ENCODE assay signal across 18 cellular contexts in the genomic region with DNA sequence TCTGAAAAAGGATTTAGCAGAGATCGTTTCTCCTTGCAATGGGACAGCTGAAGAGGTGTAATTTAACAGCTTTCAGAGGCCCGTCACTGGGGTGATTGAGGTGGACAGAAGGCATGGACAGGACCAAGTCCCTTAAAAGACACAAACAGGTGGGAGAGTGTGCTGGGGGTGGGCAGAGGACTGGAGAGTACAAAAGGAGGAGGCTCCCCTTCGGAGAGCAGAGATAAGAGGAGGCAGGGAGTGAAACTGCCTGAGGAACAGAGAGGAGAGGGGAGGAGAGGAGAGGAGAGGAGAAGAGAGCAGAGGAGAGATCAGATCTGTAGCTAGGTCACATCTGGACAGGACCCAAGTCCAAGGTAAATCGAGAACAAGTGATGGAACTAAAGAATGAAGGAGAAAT. TPM values are rescaled to one million over a fixed set of nuclear protein-coding genes. Genes with fewer than 3 reads are reported as not detected.
DNase-seq lines count a peak whose midpoint lies in the region; ATAC-seq and TF ChIP-seq lines count a peak whose summit lies in the region.
"Had no signal": no experiment of that assay in that cellular context is flagged by ENCODE, and none has a peak within 500 bp of the region (broad histone marks: within the 10 kb centered on the region; RNA-seq: fewer than 3 reads in every experiment).

No MANE protein-coding gene starts in this region.

- WGBS in mesenchymal stem cell: 61% methylated on average over 4 of the region's 4 CpGs

- H3K9me3 ChIP-seq in mesenchymal stem cell (ENCODE audit: control insufficient read depth, low read length) (no peaks in the 10 kb centered on the region), gastrocnemius medialis (no peaks in the 10 kb centered on the region)

- in situ Hi-C loops in gastrocnemius medialis (cut with MboI; ENCODE audit: low sequenced_read_pairs in 4 of 4) (no loop called here), brain microvascular endothelial cell (cut with HindIII; ENCODE audit: low pct_ligation_motif_present, low sequenced_read_pairs) (no loop called here)

- H2BK120ac ChIP-seq in mesenchymal stem cell (ENCODE audit: low read depth, low read length): no peak overlapping the region

- H4K8ac ChIP-seq in mesenchymal stem cell (ENCODE audit: low read length): no peak overlapping the region

- H3K4me2 ChIP-seq in mesenchymal stem cell (ENCODE audit: low read length, poor library complexity, severe bottlenecking): no peak overlapping the region

- H4K91ac ChIP-seq in mesenchymal stem cell (ENCODE audit: low read length): no peak overlapping the region

- no peak overlapping the region for H3K9ac ChIP-seq in mesenchymal stem cell (ENCODE audit: low read length)

- ATAC-seq in WTC11 (peak; percentile 15; the same call in 1 of the 2 replicates), gastrocnemius medialis (peak; percentile 53 to 72)
- ATAC-seq: CD8-positive, alpha-beta T cell had no signal

- peaks cover 29% of the 10 kb centered on the region for H3K4me1 Mint-ChIP-seq in WTC11

- POLR2A ChIA-PET in WTC11 (lab: Charles Lee): no interaction called here

- no peak overlapping the region for H2BK15ac ChIP-seq in mesenchymal stem cell (ENCODE audit: low read depth, poor library complexity, severe bottlenecking)

- no peak overlapping the region for H3K4me3 Mint-ChIP-seq in WTC11
- H3K4me3 Mint-ChIP-seq: CD14-positive monocyte; CD8-positive, alpha-beta T cell; HFFc6 had no signal

- H2AFZ ChIP-seq in mesenchymal stem cell (ENCODE audit: low read depth, low read length): no peak overlapping the region

- TF ChIP-seq CTCF in WTC11 (IDR thresholded peaks at IDR 0.05) (no peak), gastrocnemius medialis (IDR thresholded peaks at IDR 0.05 in 4 of 5, conservative IDR thresholded peaks at IDR 0.05 in 1 of 5) (no peak), brain microvascular endothelial cell (IDR thresholded peaks at IDR 0.05; ENCODE audit: low read depth, low read length, missing control alignments) (no peak)

- no peaks in the 10 kb centered on the region for H3K79me1 ChIP-seq in mesenchymal stem cell (replicated peaks; ENCODE audit: low read length, poor library complexity, severe bottlenecking)

- no peaks in the 10 kb centered on the region for H3K27me3 Mint-ChIP-seq in WTC11 (ENCODE audit: low read depth)

- peaks cover 2% of the 10 kb centered on the region for H3K4me1 ChIP-seq in mesenchymal stem cell (ENCODE audit: control insufficient read depth, insufficient read depth, low read depth, low read length)
- H3K4me1 ChIP-seq in gastrocnemius medialis: peaks cover 32 to 44% of the 10 kb centered on the region in 2 donors

- no peak overlapping the region for H3K27ac Mint-ChIP-seq in WTC11
- H3K27ac Mint-ChIP-seq: CD14-positive monocyte; CD8-positive, alpha-beta T cell; HFFc6 had no signal

- intact Hi-C loops in gastrocnemius medialis (cut with DNase I; ENCODE audit: low total_unique reads): loop anchor here (2.0 to 10.0 kb wide), 2 partner anchors 27 to 369 kb away; no protein-coding TSS in a partner anchor

- DNase-seq in WTC11 (ENCODE audit: low spot score) (no peak), mesenchymal stem cell (no peak), gastrocnemius medialis (peak; percentile 32 to 65), brain microvascular endothelial cell (no peak), NCI-H1930 (lab: John Stamatoyannopoulos, UW) (no peak)
- DNase-seq in activated CD4-positive, alpha-beta T cell treated with anti-CD3 and anti-CD28 coated beads for 1 hour: no peak
- DNase-seq: CD8-positive, alpha-beta T cell; COR-L47; DMS153; DMS79 treated with DMSO at 0.1 percent for 48 hours; EL; HCEC 1CT; HFFc6 had no signal

- no peak overlapping the region for H3K14ac ChIP-seq in mesenchymal stem cell (ENCODE audit: low read length in 2 of 2)

- CTCF ChIA-PET in WTC11 (lab: Charles Lee): no interaction called here

- no peak overlapping the region for H3K23ac ChIP-seq in mesenchymal stem cell (ENCODE audit: low read length in 2 of 2)

- H3K18ac ChIP-seq in mesenchymal stem cell (ENCODE audit: low read depth in 1 of 2, low read length in 2 of 2): no peak overlapping the region

- H3K27me3 ChIP-seq in mesenchymal stem cell (ENCODE audit: control insufficient read depth in 1 of 2, insufficient read depth in 1 of 2, low read length in 2 of 2): peaks cover 15 to 44% of the 10 kb centered on the region in 2 experiments
- no peaks in the 10 kb centered on the region for H3K27me3 ChIP-seq in gastrocnemius medialis
- H3K27me3 ChIP-seq in brain microvascular endothelial cell (replicated peaks): no peaks in the 10 kb centered on the region

- H2BK12ac ChIP-seq in mesenchymal stem cell (ENCODE audit: low read length in 2 of 2): no peak overlapping the region

- no peaks in the 10 kb centered on the region for H3K36me3 Mint-ChIP-seq in WTC11
- H3K36me3 Mint-ChIP-seq: CD14-positive monocyte; CD8-positive, alpha-beta T cell had no signal

- peak in 1 of 2 donors; percentile 81 for TF ChIP-seq POLR2A in gastrocnemius medialis (IDR thresholded peaks at IDR 0.05)

- H3K4ac ChIP-seq in mesenchymal stem cell (ENCODE audit: low read depth in 1 of 2, low read length in 2 of 2): no peak overlapping the region

- peak overlapping the region; percentile 56 for H2AK5ac ChIP-seq in mesenchymal stem cell (ENCODE audit: low read length, severe bottlenecking)

- H3K27ac ChIP-seq in mesenchymal stem cell (ENCODE audit: low read length, poor library complexity, severe bottlenecking): no peak overlapping the region
- H3K27ac ChIP-seq in gastrocnemius medialis: peak overlapping the region; percentile 74 to 83 (median 78)
- no peak overlapping the region for H3K27ac ChIP-seq in brain microvascular endothelial cell

- H3K4me3 ChIP-seq in mesenchymal stem cell (ENCODE audit: insufficient read depth in 1 of 2, low read depth in 1 of 2, low read length in 2 of 2) (no peak overlapping the region), gastrocnemius medialis (peak overlapping the region; percentile 45 to 60 (median 56)), brain microvascular endothelial cell (ENCODE audit: low read depth, low read length) (no peak overlapping the region)

- no peak overlapping the region for H2BK5ac ChIP-seq in mesenchymal stem cell (ENCODE audit: low read depth, low read length, poor library complexity, severe bottlenecking)

- H3K9me3 Mint-ChIP-seq in WTC11: no peaks in the 10 kb centered on the region
- H3K9me3 Mint-ChIP-seq: CD14-positive monocyte; CD8-positive, alpha-beta T cell; HFFc6 had no signal

- H3K36me3 ChIP-seq in mesenchymal stem cell (ENCODE audit: control insufficient read depth in 1 of 2, insufficient read depth in 2 of 2, low read depth in 1 of 2, low read length in 2 of 2): no peaks in the 10 kb centered on the region
- no peaks in the 10 kb centered on the region for H3K36me3 ChIP-seq in gastrocnemius medialis
- H3K36me3 ChIP-seq in brain microvascular endothelial cell (replicated peaks): no peaks in the 10 kb centered on the region

TF ChIP-seq in WTC11, 78 proteins besides CTCF, POLR2A, EP300 and RAD21 (continues in another document):
- TF ChIP-seq EMX1 (CRISPR knock-in tag; IDR thresholded peaks at IDR 0.05) (no peak), CBFB (CRISPR knock-in tag; IDR thresholded peaks at IDR 0.05; ENCODE audit: low read depth) (no peak), IRF2 (CRISPR knock-in tag; IDR thresholded peaks at IDR 0.05; ENCODE audit: borderline replicate concordance, low read depth) (no peak)
- TF ChIP-seq, protein P1, sequence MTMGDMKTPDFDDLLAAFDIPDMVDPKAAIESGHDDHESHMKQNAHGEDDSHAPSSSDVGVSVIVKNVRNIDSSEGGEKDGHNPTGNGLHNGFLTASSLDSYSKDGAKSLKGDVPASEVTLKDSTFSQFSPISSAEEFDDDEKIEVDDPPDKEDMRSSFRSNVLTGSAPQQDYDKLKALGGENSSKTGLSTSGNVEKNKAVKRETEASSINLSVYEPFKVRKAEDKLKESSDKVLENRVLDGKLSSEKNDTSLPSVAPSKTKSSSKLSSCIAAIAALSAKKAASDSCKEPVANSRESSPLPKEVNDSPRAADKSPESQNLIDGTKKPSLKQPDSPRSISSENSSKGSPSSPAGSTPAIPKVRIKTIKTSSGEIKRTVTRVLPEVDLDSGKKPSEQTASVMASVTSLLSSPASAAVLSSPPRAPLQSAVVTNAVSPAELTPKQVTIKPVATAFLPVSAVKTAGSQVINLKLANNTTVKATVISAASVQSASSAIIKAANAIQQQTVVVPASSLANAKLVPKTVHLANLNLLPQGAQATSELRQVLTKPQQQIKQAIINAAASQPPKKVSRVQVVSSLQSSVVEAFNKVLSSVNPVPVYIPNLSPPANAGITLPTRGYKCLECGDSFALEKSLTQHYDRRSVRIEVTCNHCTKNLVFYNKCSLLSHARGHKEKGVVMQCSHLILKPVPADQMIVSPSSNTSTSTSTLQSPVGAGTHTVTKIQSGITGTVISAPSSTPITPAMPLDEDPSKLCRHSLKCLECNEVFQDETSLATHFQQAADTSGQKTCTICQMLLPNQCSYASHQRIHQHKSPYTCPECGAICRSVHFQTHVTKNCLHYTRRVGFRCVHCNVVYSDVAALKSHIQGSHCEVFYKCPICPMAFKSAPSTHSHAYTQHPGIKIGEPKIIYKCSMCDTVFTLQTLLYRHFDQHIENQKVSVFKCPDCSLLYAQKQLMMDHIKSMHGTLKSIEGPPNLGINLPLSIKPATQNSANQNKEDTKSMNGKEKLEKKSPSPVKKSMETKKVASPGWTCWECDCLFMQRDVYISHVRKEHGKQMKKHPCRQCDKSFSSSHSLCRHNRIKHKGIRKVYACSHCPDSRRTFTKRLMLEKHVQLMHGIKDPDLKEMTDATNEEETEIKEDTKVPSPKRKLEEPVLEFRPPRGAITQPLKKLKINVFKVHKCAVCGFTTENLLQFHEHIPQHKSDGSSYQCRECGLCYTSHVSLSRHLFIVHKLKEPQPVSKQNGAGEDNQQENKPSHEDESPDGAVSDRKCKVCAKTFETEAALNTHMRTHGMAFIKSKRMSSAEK (CRISPR knock-in tag; IDR thresholded peaks at IDR 0.05; ENCODE audit: borderline replicate concordance): no peak

RNA-seq across cellular contexts. Expression of a gene that starts 48.6 kb away (rescaled TPM):
- total RNA-seq in WTC11 (2021) (0.09 to 0.15 TPM (median 0.09 TPM) in 3 replicates), gastrocnemius medialis (under 1 TPM in 3 of 4 donors, not detected in 1; 0.02 to 0.05 (median 0.02) TPM)
- not detected for polyA plus RNA-seq in mesenchymal stem cell (2013, experiment 1 of 2)
- polyA plus RNA-seq in mesenchymal stem cell (2013, experiment 2 of 2): not detected
- total RNA-seq: CD8-positive, alpha-beta T cell; H4; HFFc6 had no signal
- polyA plus RNA-seq: BJ, CD14-positive monocyte had no signal

RNA-seq across cellular contexts. Expression of a gene that starts 50.1 kb away (rescaled TPM):
- total RNA-seq in WTC11 (2021) (not detected in 3 replicates), gastrocnemius medialis (not detected)
- not detected for polyA plus RNA-seq in mesenchymal stem cell (2013, experiment 1 of 2)
- not detected for polyA plus RNA-seq in mesenchymal stem cell (2013, experiment 2 of 2)
- total RNA-seq: A673; CD8-positive, alpha-beta T cell; H4; HepG2; HFFc6 had no signal
- polyA plus RNA-seq: BJ, CD14-positive monocyte, HepG2 had no signal

Comparison
In these comparisons a context has a peak if more than half of its experiments do, and no peak if none do; other contexts are left out.
1. DNase-seq: peak in gastrocnemius medialis (2 of 2); none in WTC11 (single experiment), mesenchymal stem cell (single experiment), brain microvascular endothelial cell (single experiment), NCI-H1930 (0 of 2) and activated CD4-positive, alpha-beta T cell treated with anti-CD3 and anti-CD28 coated beads for 1 hour (single experiment).
2. H3K27ac ChIP-seq: peak in gastrocnemius medialis (4 of 4); none in mesenchymal stem cell (single experiment) and brain microvascular endothelial cell (single experiment).
3. H3K4me3 ChIP-seq: peak in gastrocnemius medialis (4 of 4); none in mesenchymal stem cell (0 of 2) and brain microvascular endothelial cell (single experiment).